In genomic region chr1:198161718-198162090, GRCh38 we compare ENCODE assay signal across 1 cellular context.
TF ChIP-seq lines count a peak whose summit lies in the region.

No MANE protein-coding gene starts in this region.

TF ChIP-seq in IMR-90, 13 proteins besides CTCF, POLR2A, EP300 and RAD21 (continued from another document):
- TF ChIP-seq FOS (IDR thresholded peaks at IDR 0.05; ENCODE audit: low read depth, low read length) (no peak), MXI1 (IDR thresholded peaks at IDR 0.05; ENCODE audit: borderline replicate concordance, low read depth, low read length) (no peak), SMC3 (IDR thresholded peaks at IDR 0.05; ENCODE audit: low read depth, low read length) (no peak), USF2 (IDR thresholded peaks at IDR 0.05; ENCODE audit: low read depth, low read length) (no peak), RFX5 (IDR thresholded peaks at IDR 0.05; ENCODE audit: low read depth, low read length) (no peak)
